1 cellular context compared by ENCODE assay signal in genomic region chr9:15352301-15352700, GRCh38.
TF ChIP-seq lines count a peak whose summit lies in the region.

No MANE protein-coding gene starts in this region.

TF ChIP-seq in HepG2, 621 proteins besides CTCF, POLR2A, EP300 and RAD21 (continued from another document and continues in another):
- TF ChIP-seq HMGXB3 (CRISPR knock-in tag; IDR thresholded peaks at IDR 0.05; ENCODE audit: borderline replicate concordance) (no peak), HOMEZ (CRISPR knock-in tag; IDR thresholded peaks at IDR 0.05; ENCODE audit: low read depth) (peak; percentile 68; the same call in 1 of the 2 replicates), DBP (CRISPR knock-in tag; IDR thresholded peaks at IDR 0.05; ENCODE audit: not compliant biosample characterization) (no peak), KLF15 (CRISPR knock-in tag; IDR thresholded peaks at IDR 0.05; ENCODE audit: borderline replicate concordance) (no peak), ZSCAN25 (CRISPR knock-in tag; IDR thresholded peaks at IDR 0.05) (no peak), MBD4 (IDR thresholded peaks at IDR 0.05; ENCODE audit: borderline replicate concordance, low read length) (no peak), ZNF652 (CRISPR knock-in tag; IDR thresholded peaks at IDR 0.05; ENCODE audit: borderline replicate concordance, low read depth) (0 out of 2 replicates have a peak, but pooled peaks have one; percentile 20), NKX3-1 (CRISPR knock-in tag; IDR thresholded peaks at IDR 0.05) (no peak), GLMP (CRISPR knock-in tag; IDR thresholded peaks at IDR 0.05; ENCODE audit: borderline replicate concordance) (no peak), REXO4 (CRISPR knock-in tag; IDR thresholded peaks at IDR 0.05; ENCODE audit: borderline replicate concordance) (no peak), GPBP1L1 (CRISPR knock-in tag; IDR thresholded peaks at IDR 0.05) (no peak), ATAD3A (CRISPR knock-in tag; IDR thresholded peaks at IDR 0.05) (no peak), ZBTB4 (CRISPR knock-in tag; IDR thresholded peaks at IDR 0.05; ENCODE audit: borderline replicate concordance) (no peak), SIX4 (CRISPR knock-in tag; IDR thresholded peaks at IDR 0.05) (peak; percentile 77), MLLT10 (CRISPR knock-in tag; IDR thresholded peaks at IDR 0.05) (no peak), CREM (IDR thresholded peaks at IDR 0.05) (peak; percentile 36; the same call in 1 of the 2 replicates), CREM (CRISPR knock-in tag; IDR thresholded peaks at IDR 0.05) (no peak), NFRKB (IDR thresholded peaks at IDR 0.05) (no peak), FOXK1 (CRISPR knock-in tag; IDR thresholded peaks at IDR 0.05; ENCODE audit: borderline replicate concordance, low read depth) (no peak), RXRB (CRISPR knock-in tag; IDR thresholded peaks at IDR 0.05; ENCODE audit: borderline replicate concordance) (peak; percentile 70; the same call in 1 of the 2 replicates), ARID5B (CRISPR knock-in tag; IDR thresholded peaks at IDR 0.05) (0 out of 2 replicates have a peak, but pooled peaks have one; percentile 23), ZBTB43 (CRISPR knock-in tag; conservative IDR thresholded peaks at IDR 0.05) (peak; percentile 88), MLXIP (CRISPR knock-in tag; IDR thresholded peaks at IDR 0.05; ENCODE audit: borderline replicate concordance) (no peak), SAP130 (CRISPR knock-in tag; IDR thresholded peaks at IDR 0.05; ENCODE audit: low read depth) (peak; percentile 25; the same call in 1 of the 2 replicates)
